ENCODE assay signal across 12 cellular contexts in the genomic region with DNA sequence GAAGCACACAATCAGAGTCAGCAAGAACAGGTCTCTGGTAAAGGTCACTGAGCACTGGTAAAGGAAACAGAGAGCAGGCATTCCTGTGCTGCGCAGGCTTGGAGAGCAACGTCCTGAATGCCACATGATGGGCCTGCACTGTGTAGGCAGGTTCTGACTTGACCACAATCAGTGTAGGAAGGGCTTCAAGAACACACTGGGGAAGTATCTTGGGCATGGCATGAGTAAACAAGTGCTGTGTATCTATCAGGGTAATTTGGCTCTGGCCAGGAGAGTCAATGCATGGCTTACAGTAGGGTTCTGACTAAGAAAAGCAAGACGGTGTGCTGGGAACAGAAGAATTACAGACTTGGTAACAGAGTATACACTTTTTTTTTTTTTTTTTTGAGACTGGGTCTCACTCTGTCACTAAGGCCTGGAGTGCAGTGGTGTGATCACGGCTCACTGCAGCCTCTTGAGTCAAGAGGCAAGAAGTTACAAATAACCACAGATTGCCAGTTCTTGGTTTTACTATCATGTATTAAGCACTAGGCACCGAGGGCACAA. TPM values are rescaled to one million over a fixed set of nuclear protein-coding genes. Genes with fewer than 3 reads are reported as not detected.
DNase-seq lines count a peak whose midpoint lies in the region; ATAC-seq and TF ChIP-seq lines count a peak whose summit lies in the region.
"Had no signal": no experiment of that assay in that cellular context is flagged by ENCODE, and none has a peak within 500 bp of the region (broad histone marks: within the 10 kb centered on the region; RNA-seq: fewer than 3 reads in every experiment).

No MANE protein-coding gene starts in this region.

- H3K4me1 ChIP-seq in right cardiac atrium (ENCODE audit: control insufficient read depth, insufficient read depth, low read length) (peaks cover 7% of the 10 kb centered on the region), stomach (peaks cover 39 to 87% (median 62%) of the 10 kb centered on the region in 4 donors)

- ATAC-seq in activated CD8-positive, alpha-beta memory T cell treated with anti-CD3 and anti-CD28 coated beads, Interleukin-2, amount 10 ng/mL, durations not matched to agents 7 days and 5 days = peak; percentile 21
- peak; percentile 44 to 79 for ATAC-seq in right cardiac atrium

- no peaks in the 10 kb centered on the region for H3K9me3 ChIP-seq in right cardiac atrium (ENCODE audit: control insufficient read depth, low read length)
- no peaks in the 10 kb centered on the region for H3K9me3 ChIP-seq in stomach

- POLR2A ChIA-PET in activated CD4-positive, alpha-beta memory T cell treated with anti-CD3 and anti-CD28 coated beads, Interleukin-2, amount 10 ng/mL, durations not matched to agents 7 days and 5 days (lab: Charles Lee) = interaction anchor here (0.8 to 11.8 kb wide), 8 partner anchors 10 to 84 kb away, joined by 3 to 157 read pairs (median 6); partner anchors contain the start of gene TBC1D2B

- CTCF ChIA-PET in activated CD8-positive, alpha-beta memory T cell treated with anti-CD3 and anti-CD28 coated beads, Interleukin-2, amount 10 ng/mL, durations not matched to agents 7 days and 5 days (lab: Charles Lee) = interaction anchor here (1.1 to 9.3 kb wide), 7 partner anchors 11 to 257 kb away, joined by 3 to 154 read pairs (median 8); no protein-coding TSS in a partner anchor
- CTCF ChIA-PET in activated CD4-positive, alpha-beta memory T cell treated with anti-CD3 and anti-CD28 coated beads, Interleukin-2, amount 10 ng/mL, durations not matched to agents 7 days and 5 days (lab: Charles Lee) = interaction anchor here (0.7 to 13.7 kb wide), 9 partner anchors 10 to 138 kb away, joined by 3 to 125 read pairs (median 6); partner anchors contain the start of gene TBC1D2B

- H3K36me3 ChIP-seq in stomach = peaks cover 7 to 40% (median 33%) of the 10 kb centered on the region in 4 donors
- H3K36me3 ChIP-seq: neural progenitor cell had no signal

- intact Hi-C loops in right cardiac atrium (cut with DNase I) = no loop called here
- intact Hi-C loops in stomach (cut with DNase I; ENCODE audit: low total_unique reads) = no loop called here

- WGBS in right cardiac atrium = 85% methylated on average over 5 of the region's 5 CpGs
- WGBS in stomach, 5 donors = 29 to 58% (median 40%) methylated on average over 5 of the region's 5 CpGs

- H3K27me3 Mint-ChIP-seq in activated CD8-positive, alpha-beta memory T cell treated with anti-CD3 and anti-CD28 coated beads, Interleukin-2, amount 10 ng/mL, durations not matched to agents 7 days and 5 days = no peaks in the 10 kb centered on the region
- H3K27me3 Mint-ChIP-seq in activated CD4-positive, alpha-beta memory T cell treated with anti-CD3 and anti-CD28 coated beads, Interleukin-2, amount 10 ng/mL, durations not matched to agents 7 days and 5 days = no peaks in the 10 kb centered on the region

- no peak for TF ChIP-seq EP300 in stomach (IDR thresholded peaks at IDR 0.05)

- H3K27me3 ChIP-seq in right cardiac atrium (ENCODE audit: control insufficient read depth, insufficient read depth) (no peaks in the 10 kb centered on the region), stomach (no peaks in the 10 kb centered on the region)
- H3K27me3 ChIP-seq: neural progenitor cell had no signal

- peak; percentile 75 for DNase-seq in activated CD8-positive, alpha-beta memory T cell treated with anti-CD3 and anti-CD28 coated beads, Interleukin-2, amount 10 ng/mL, durations not matched to agents 7 days and 5 days
- DNase-seq in activated CD8-positive, alpha-beta memory T cell treated with anti-CD3 and anti-CD28 coated beads for 24 hours = no peak
- DNase-seq in activated CD4-positive, alpha-beta memory T cell treated with anti-CD3 and anti-CD28 coated beads, Interleukin-2, amount 10 ng/mL, durations not matched to agents 7 days and 5 days = peak; percentile 60
- DNase-seq in right cardiac atrium (no peak), stomach (peak; percentile 36), NCI-H1092 treated with DMSO at 0.1 percent for 48 hours (lab: John Stamatoyannopoulos, UW) (no peak), NCI-H1694 (lab: John Stamatoyannopoulos, UW) (no peak), T-helper 9 cell (no peak)
- DNase-seq: NCI-H69, T1000 had no signal

- peak overlapping the region; percentile 94 for H3K27ac Mint-ChIP-seq in activated CD8-positive, alpha-beta memory T cell treated with anti-CD3 and anti-CD28 coated beads, Interleukin-2, amount 10 ng/mL, durations not matched to agents 7 days and 5 days
- peak overlapping the region; percentile 91 for H3K27ac Mint-ChIP-seq in activated CD4-positive, alpha-beta memory T cell treated with anti-CD3 and anti-CD28 coated beads, Interleukin-2, amount 10 ng/mL, durations not matched to agents 7 days and 5 days
- H3K27ac Mint-ChIP-seq: neural progenitor cell had no signal

- TF ChIP-seq POLR2A in stomach (IDR thresholded peaks at IDR 0.05) = no peak

- H3K9me3 Mint-ChIP-seq in activated CD8-positive, alpha-beta memory T cell treated with anti-CD3 and anti-CD28 coated beads, Interleukin-2, amount 10 ng/mL, durations not matched to agents 7 days and 5 days (ENCODE audit: low read depth) = no peaks in the 10 kb centered on the region
- no peaks in the 10 kb centered on the region for H3K9me3 Mint-ChIP-seq in activated CD4-positive, alpha-beta memory T cell treated with anti-CD3 and anti-CD28 coated beads, Interleukin-2, amount 10 ng/mL, durations not matched to agents 7 days and 5 days
- H3K9me3 Mint-ChIP-seq: neural progenitor cell had no signal

- H3K27ac ChIP-seq in right cardiac atrium (ENCODE audit: low read length) (peak overlapping the region; percentile 30), stomach (peak overlapping the region; percentile 22 to 75 (median 59))
- H3K27ac ChIP-seq: neural progenitor cell had no signal

- no peak overlapping the region for H3K4me3 ChIP-seq in right cardiac atrium (ENCODE audit: low read length)
- H3K4me3 ChIP-seq in stomach = no peak overlapping the region
- H3K4me3 ChIP-seq: neural progenitor cell had no signal

- TF ChIP-seq CTCF in stomach (IDR thresholded peaks at IDR 0.05) = no peak

- H3K4me3 Mint-ChIP-seq in activated CD8-positive, alpha-beta memory T cell treated with anti-CD3 and anti-CD28 coated beads, Interleukin-2, amount 10 ng/mL, durations not matched to agents 7 days and 5 days = peak overlapping the region; percentile 29
- peak overlapping the region; percentile 39 for H3K4me3 Mint-ChIP-seq in activated CD4-positive, alpha-beta memory T cell treated with anti-CD3 and anti-CD28 coated beads, Interleukin-2, amount 10 ng/mL, durations not matched to agents 7 days and 5 days
- H3K4me3 Mint-ChIP-seq: neural progenitor cell had no signal

- peaks cover 97% of the 10 kb centered on the region for H3K4me1 Mint-ChIP-seq in activated CD8-positive, alpha-beta memory T cell treated with anti-CD3 and anti-CD28 coated beads, Interleukin-2, amount 10 ng/mL, durations not matched to agents 7 days and 5 days
- peaks cover 96% of the 10 kb centered on the region for H3K4me1 Mint-ChIP-seq in activated CD4-positive, alpha-beta memory T cell treated with anti-CD3 and anti-CD28 coated beads, Interleukin-2, amount 10 ng/mL, durations not matched to agents 7 days and 5 days

- H3K36me3 Mint-ChIP-seq in activated CD8-positive, alpha-beta memory T cell treated with anti-CD3 and anti-CD28 coated beads, Interleukin-2, amount 10 ng/mL, durations not matched to agents 7 days and 5 days = peaks cover 42% of the 10 kb centered on the region
- H3K36me3 Mint-ChIP-seq in activated CD4-positive, alpha-beta memory T cell treated with anti-CD3 and anti-CD28 coated beads, Interleukin-2, amount 10 ng/mL, durations not matched to agents 7 days and 5 days (ENCODE audit: low read depth) = peaks cover 58% of the 10 kb centered on the region

RNA-seq across cellular contexts. Expression of gene TBC1D2B, which starts 30.6 kb away (rescaled TPM):
- 100 to 1,000 TPM; 118 to 135 TPM for total RNA-seq in activated CD8-positive, alpha-beta memory T cell treated with anti-CD3 and anti-CD28 coated beads, Interleukin-2, amount 10 ng/mL, durations not matched to agents 7 days and 5 days
- 100 to 1,000 TPM in 1 of 2 experiments, 10 to 100 TPM in 1; 97.1 to 101 TPM for total RNA-seq in activated CD4-positive, alpha-beta memory T cell treated with anti-CD3 and anti-CD28 coated beads, Interleukin-2, amount 10 ng/mL, durations not matched to agents 7 days and 5 days
- total RNA-seq in right cardiac atrium (10 to 100 TPM; 14.0 to 19.8 (median 15.6) TPM), stomach (10 to 100 TPM; 38.2 to 61.7 (median 58.3) TPM)
- polyA plus RNA-seq in right cardiac atrium (8.2 TPM), stomach (10 to 100 TPM in 2 of 3 donors, 1 to 10 TPM in 1; 9.3 to 12.4 (median 11.7) TPM)

RNA-seq across cellular contexts. Expression of gene SH2D7, which starts 45.5 kb away (rescaled TPM):
- total RNA-seq in activated CD8-positive, alpha-beta memory T cell treated with anti-CD3 and anti-CD28 coated beads, Interleukin-2, amount 10 ng/mL, durations not matched to agents 7 days and 5 days = under 1 TPM; 0.26 to 0.28 TPM
- total RNA-seq in activated CD4-positive, alpha-beta memory T cell treated with anti-CD3 and anti-CD28 coated beads, Interleukin-2, amount 10 ng/mL, durations not matched to agents 7 days and 5 days = not detected
- total RNA-seq in right cardiac atrium (not detected), stomach (under 1 TPM in 2 of 5 donors, not detected in 3; 0.29 to 0.45 TPM)
- polyA plus RNA-seq in right cardiac atrium (0.02 TPM), stomach (not detected)
- total RNA-seq: glomerular endothelial cell had no signal

Comparison
In these comparisons a context has a peak if more than half of its experiments do, and no peak if none do; other contexts are left out.
1. DNase-seq: peak in activated CD8-positive, alpha-beta memory T cell treated with anti-CD3 and anti-CD28 coated beads, Interleukin-2, amount 10 ng/mL, durations not matched to agents 7 days and 5 days (single experiment), activated CD4-positive, alpha-beta memory T cell treated with anti-CD3 and anti-CD28 coated beads, Interleukin-2, amount 10 ng/mL, durations not matched to agents 7 days and 5 days (single experiment) and stomach (single experiment); none in activated CD8-positive, alpha-beta memory T cell treated with anti-CD3 and anti-CD28 coated beads for 24 hours (single experiment), right cardiac atrium (0 of 3), NCI-H1092 treated with DMSO at 0.1 percent for 48 hours (single experiment), NCI-H1694 (single experiment) and T-helper 9 cell (single experiment).